In genomic region chr19:49869009-49869483, GRCh38 we compare ENCODE assay signal across 8 cellular contexts. TPM values are rescaled to one million over a fixed set of nuclear protein-coding genes. Genes with fewer than 3 reads are reported as not detected.
DNase-seq lines count a peak whose midpoint lies in the region; ATAC-seq, FAIRE-seq and TF ChIP-seq lines count a peak whose summit lies in the region.

No MANE protein-coding gene starts in this region.

- H3K4me3 Mint-ChIP-seq in activated naive CD8-positive, alpha-beta T cell treated with anti-CD3 and anti-CD28 coated beads, Interleukin-2, amount 50 U/mL, for 24 hours: no peak overlapping the region
- H3K4me3 Mint-ChIP-seq in T-helper 2 cell treated with Interferon-gamma antibody and Interleukin-4, amounts not matched to agents 5 μg/mL and 100 μg/mL, for 36 hours: no peak overlapping the region

- H3K27me3 ChIP-seq in left lung: no peaks in the 10 kb centered on the region

- DNase-seq in activated naive CD8-positive, alpha-beta T cell treated with anti-CD3 and anti-CD28 coated beads, Interleukin-2, amount 50 U/mL, for 24 hours: no peak
- peak in 1 of 2 donors; percentile 93 for DNase-seq in left lung
- peak; percentile 53 for DNase-seq in urothelium cell line (ENCODE audit: low spot score)
- no peak for DNase-seq in T-helper 2 cell treated with Interferon-gamma antibody and Interleukin-4, amounts not matched to agents 5 μg/mL and 100 μg/mL, for 36 hours (ENCODE audit: low spot score)
- DNase-seq in NCI-H1105 treated with DMSO at 0.1 percent for 48 hours (lab: John Stamatoyannopoulos, UW): no peak

- H3K4me3 ChIP-seq in left lung: peak overlapping the region; percentile 27 to 63

- ATAC-seq in HG02943 (IDR thresholded peaks at IDR 0.05; ENCODE audit: low read depth, unreplicated experiment): peak; percentile 6
- ATAC-seq in activated naive CD8-positive, alpha-beta T cell treated with anti-CD3 and anti-CD28 coated beads, Interleukin-2, amount 50 U/mL, for 24 hours: peak; percentile 2
- peak; percentile 8 for ATAC-seq in left lung
- no peak for ATAC-seq in GM18867 (IDR thresholded peaks at IDR 0.05; ENCODE audit: unreplicated experiment)

- FAIRE-seq in urothelium cell line (lab: Jason Lieb, UNC): no peak

- peaks cover 19 to 54% of the 10 kb centered on the region in 2 donors for H3K4me1 ChIP-seq in left lung

- no peak overlapping the region for H3K27ac Mint-ChIP-seq in activated naive CD8-positive, alpha-beta T cell treated with anti-CD3 and anti-CD28 coated beads, Interleukin-2, amount 50 U/mL, for 24 hours
- H3K27ac Mint-ChIP-seq in T-helper 2 cell treated with Interferon-gamma antibody and Interleukin-4, amounts not matched to agents 5 μg/mL and 100 μg/mL, for 36 hours: no peak overlapping the region

- peaks cover 45% of the 10 kb centered on the region for H3K4me1 Mint-ChIP-seq in activated naive CD8-positive, alpha-beta T cell treated with anti-CD3 and anti-CD28 coated beads, Interleukin-2, amount 50 U/mL, for 24 hours
- peaks cover 31% of the 10 kb centered on the region for H3K4me1 Mint-ChIP-seq in T-helper 2 cell treated with Interferon-gamma antibody and Interleukin-4, amounts not matched to agents 5 μg/mL and 100 μg/mL, for 36 hours (ENCODE audit: low read depth)

- TF ChIP-seq POLR2A in GM18526 (IDR thresholded peaks at IDR 0.05; ENCODE audit: extremely low read depth, insufficient read length): peak; percentile 2

- peaks cover 0 to 34% of the 10 kb centered on the region in 2 donors for H3K36me3 ChIP-seq in left lung

- no peak for TF ChIP-seq CTCF in left lung (IDR thresholded peaks at IDR 0.05)

- H3K9me3 Mint-ChIP-seq in activated naive CD8-positive, alpha-beta T cell treated with anti-CD3 and anti-CD28 coated beads, Interleukin-2, amount 50 U/mL, for 24 hours: no peaks in the 10 kb centered on the region
- no peaks in the 10 kb centered on the region for H3K9me3 Mint-ChIP-seq in T-helper 2 cell treated with Interferon-gamma antibody and Interleukin-4, amounts not matched to agents 5 μg/mL and 100 μg/mL, for 36 hours

- peaks cover 19% of the 10 kb centered on the region for H3K36me3 Mint-ChIP-seq in activated naive CD8-positive, alpha-beta T cell treated with anti-CD3 and anti-CD28 coated beads, Interleukin-2, amount 50 U/mL, for 24 hours (ENCODE audit: low read depth)
- H3K36me3 Mint-ChIP-seq in T-helper 2 cell treated with Interferon-gamma antibody and Interleukin-4, amounts not matched to agents 5 μg/mL and 100 μg/mL, for 36 hours (ENCODE audit: low read depth): peaks cover 27% of the 10 kb centered on the region

- intact Hi-C loops in left lung (cut with DNase I): no loop called here

- H3K27ac ChIP-seq in left lung: peak overlapping the region; percentile 93 to 97

- H3K9me3 ChIP-seq in left lung: no peaks in the 10 kb centered on the region

- no peaks in the 10 kb centered on the region for H3K27me3 Mint-ChIP-seq in activated naive CD8-positive, alpha-beta T cell treated with anti-CD3 and anti-CD28 coated beads, Interleukin-2, amount 50 U/mL, for 24 hours
- H3K27me3 Mint-ChIP-seq in T-helper 2 cell treated with Interferon-gamma antibody and Interleukin-4, amounts not matched to agents 5 μg/mL and 100 μg/mL, for 36 hours (ENCODE audit: low read depth): no peaks in the 10 kb centered on the region

RNA-seq across cellular contexts. Expression of gene PNKP, which starts 1.7 kb away (rescaled TPM):
- 10 to 100 TPM; 63.0 to 89.5 TPM for total RNA-seq in left lung

RNA-seq across cellular contexts. Expression of gene AKT1S1, which starts 8.1 kb away (rescaled TPM):
- total RNA-seq in left lung: 10 to 100 TPM; 33.8 to 39.3 TPM

RNA-seq across cellular contexts. Expression of gene TBC1D17, which starts 8.5 kb away (rescaled TPM):
- 10 to 100 TPM; 35.2 to 43.3 TPM for total RNA-seq in left lung

RNA-seq across cellular contexts. Expression of gene PTOV1, which starts 18.1 kb away (rescaled TPM):
- 100 to 1,000 TPM in 1 of 2 donors, 10 to 100 TPM in 1; 96.0 to 133 TPM for total RNA-seq in left lung

RNA-seq across cellular contexts. Expression of gene IL4I1, which starts 27.6 kb away (rescaled TPM):
- 1 to 10 TPM; 2.4 to 6.5 TPM for total RNA-seq in left lung
